Comparison of ENCODE assay signal across 8 cellular contexts in the genomic region with DNA sequence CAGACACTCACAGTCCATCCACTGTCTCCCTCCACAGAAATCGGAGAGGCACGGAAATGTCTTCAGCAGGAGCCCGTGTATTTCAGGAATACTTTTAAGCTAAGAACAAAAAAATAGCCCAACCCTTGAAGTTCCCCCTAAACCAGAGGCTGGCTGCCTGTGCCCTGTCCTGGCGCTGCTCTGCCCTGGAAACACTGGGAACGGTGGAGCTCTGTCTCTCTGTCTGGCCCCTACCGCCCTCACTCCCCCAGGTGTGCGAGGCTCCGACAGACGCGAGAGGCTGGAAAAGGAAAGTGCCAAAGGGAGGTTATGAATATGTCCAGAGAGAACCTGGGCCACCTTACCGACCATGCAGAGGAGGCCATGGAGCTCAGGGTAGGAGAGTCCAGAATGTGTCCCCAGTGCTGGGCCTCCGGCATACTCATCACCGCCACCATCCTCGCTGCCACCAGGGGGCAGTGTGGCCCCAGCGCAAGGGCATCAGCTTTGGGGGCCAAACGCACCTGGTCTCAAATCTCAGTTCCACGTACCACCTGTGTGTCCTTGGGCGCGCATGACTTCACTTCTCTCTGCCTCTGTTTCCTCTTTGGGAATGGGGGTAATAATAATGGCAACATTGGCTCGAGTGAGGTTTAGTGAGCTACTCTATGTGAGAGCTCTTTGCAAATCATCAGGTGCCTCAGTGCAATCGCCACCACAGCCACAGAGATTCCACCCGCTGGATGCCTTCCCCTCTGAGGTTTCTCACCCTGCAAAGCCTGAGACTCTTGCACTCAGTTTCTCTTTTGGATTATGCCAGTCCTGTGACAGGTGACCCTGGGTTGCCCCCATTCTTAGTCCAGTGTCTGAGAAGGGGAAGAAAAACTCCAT. TPM values are rescaled to one million over a fixed set of nuclear protein-coding genes. Genes with fewer than 3 reads are reported as not detected.
A peak's percentile ranks its signal among the peaks of the same experiment; 100 is the strongest.
DNase-seq lines count a peak whose midpoint lies in the region; TF ChIP-seq lines count a peak whose summit lies in the region.

No MANE protein-coding gene starts in this region.

- no peaks in the 10 kb centered on the region for H4K20me1 ChIP-seq in Karpas-422 (ENCODE audit: insufficient read depth, low read depth, low read length)

- H3K9me3 ChIP-seq in Karpas-422 (ENCODE audit: low read length) (no peaks in the 10 kb centered on the region), colonic mucosa (no peaks in the 10 kb centered on the region)

- no peak overlapping the region for H2AFZ ChIP-seq in Karpas-422 (ENCODE audit: low read length)

- H3K4me2 ChIP-seq in Karpas-422 (ENCODE audit: low read depth, low read length, poor library complexity, severe bottlenecking), result peak overlapping the region; percentile 31

- no peaks in the 10 kb centered on the region for H3K36me3 ChIP-seq in Karpas-422 (ENCODE audit: insufficient read depth, low read length)
- no peaks in the 10 kb centered on the region for H3K36me3 ChIP-seq in colonic mucosa

- H3K27ac ChIP-seq in Karpas-422 (ENCODE audit: low read length) (peak overlapping the region; percentile 33; the same call in 1 of the 2 replicates), colonic mucosa (no peak overlapping the region)

- H3K9me2 ChIP-seq in Karpas-422 (replicated peaks; ENCODE audit: insufficient read depth, low read length), result no peaks in the 10 kb centered on the region

- peak overlapping the region; percentile 16; the same call in 1 of the 2 replicates for H3K4me3 ChIP-seq in Karpas-422 (ENCODE audit: low read length)
- no peak overlapping the region for H3K4me3 ChIP-seq in colonic mucosa

- H3K4me1 ChIP-seq in Karpas-422 (ENCODE audit: low read length) (peaks cover 35% of the 10 kb centered on the region), colonic mucosa (peaks cover 6% of the 10 kb centered on the region)

- intact Hi-C loops in colonic mucosa (cut with DNase I), result loop anchor here (2.0 to 5.0 kb wide), 3 partner anchors 100 to 208 kb away; a partner anchor contains a TSS

- H3K79me2 ChIP-seq in Karpas-422 (ENCODE audit: low read length), result no peaks in the 10 kb centered on the region

- peak; percentile 98 for TF ChIP-seq CTCF in colonic mucosa (IDR thresholded peaks at IDR 0.05)

- DNase-seq in NCI-H2029 (lab: John Stamatoyannopoulos, UW) (peak; percentile 16), NCI-H2029 treated with DMSO at 0.1 percent for 48 hours (lab: John Stamatoyannopoulos, UW) (no peak), Karpas-422 (peak; percentile 92), colonic mucosa (peak; percentile 79), lung microvascular endothelial cell (ENCODE audit: low read depth in 2 of 2) (peak; percentile 45 to 67), RKO (ENCODE audit: low spot score) (no peak)
- DNase-seq in activated CD4-positive, alpha-beta T cell treated with anti-CD3 and anti-CD28 coated beads for 48 hours, result peak; percentile 84
- peak; percentile 48 to 56 for DNase-seq in stimulated activated CD8-positive, alpha-beta memory T cell treated with anti-CD3 and anti-CD28 coated beads, Interleukin-15, amount 100 ng/mL, for 4 hours (ENCODE audit: low read depth in 2 of 2)

- H3K9ac ChIP-seq in Karpas-422 (ENCODE audit: low read length) (no peak overlapping the region; the same call in 1 of the 2 replicates), colonic mucosa (ENCODE audit: low read depth in 2 of 2, low read length in 2 of 2) (no peak overlapping the region)

- H3K27me3 ChIP-seq in Karpas-422 (ENCODE audit: low read length) (no peaks in the 10 kb centered on the region), colonic mucosa (no peaks in the 10 kb centered on the region)

RNA-seq across cellular contexts. Expression of a gene that starts 10.4 kb away (rescaled TPM):
- total RNA-seq in Karpas-422 (2014; rRNA removed; shearing (Covaris generic); ENCODE audit: low replicate concordance), result not detected in 2 replicates
- total RNA-seq in colonic mucosa, result 10 to 100 TPM; 37.6 to 50.3 TPM
- total RNA-seq in lung microvascular endothelial cell, result 1.7 and 10.7 TPM in 2 replicates

RNA-seq across cellular contexts. Expression of a gene that starts 43.8 kb away (rescaled TPM):
- total RNA-seq in Karpas-422 (2014; rRNA removed; shearing (Covaris generic); ENCODE audit: low replicate concordance), result 0.04 TPM in 1 of 2 replicates, not detected in the other
- total RNA-seq in colonic mucosa, result not detected
- total RNA-seq in lung microvascular endothelial cell, result not detected in 2 replicates

Comparison
In these comparisons a context has a peak if more than half of its experiments do, and no peak if none do; other contexts are left out.
1. DNase-seq: peak in NCI-H2029 (single experiment), Karpas-422 (single experiment), activated CD4-positive, alpha-beta T cell treated with anti-CD3 and anti-CD28 coated beads for 48 hours (single experiment), colonic mucosa (single experiment), lung microvascular endothelial cell (2 of 2) and stimulated activated CD8-positive, alpha-beta memory T cell treated with anti-CD3 and anti-CD28 coated beads, Interleukin-15, amount 100 ng/mL, for 4 hours (2 of 2); none in NCI-H2029 treated with DMSO at 0.1 percent for 48 hours (single experiment) and RKO (single experiment).